ENCODE assay signal across 17 cellular contexts in the genomic region with DNA sequence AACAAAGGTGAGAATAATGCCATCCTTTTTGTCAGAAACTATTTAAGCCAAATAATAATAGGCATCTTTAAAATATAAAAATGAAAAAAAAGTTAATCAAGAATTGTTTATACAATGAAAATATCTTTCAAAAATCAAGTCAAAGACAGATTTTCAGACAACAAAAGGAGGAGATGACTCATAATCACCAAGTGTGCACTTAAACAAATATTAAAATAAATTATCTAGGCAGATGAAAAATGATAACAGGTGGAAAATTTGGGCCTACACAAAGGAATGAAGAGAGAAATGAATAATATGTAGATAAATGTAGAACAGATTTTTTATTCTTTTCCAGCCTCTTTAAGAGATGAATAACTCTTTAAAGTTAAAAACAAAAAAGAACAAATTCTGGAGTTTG.
DNase-seq lines count a peak whose midpoint lies in the region; ATAC-seq and TF ChIP-seq lines count a peak whose summit lies in the region.
"Had no signal": no experiment of that assay in that cellular context is flagged by ENCODE, and none has a peak within 500 bp of the region (broad histone marks: within the 10 kb centered on the region; RNA-seq: fewer than 3 reads in every experiment).

No MANE protein-coding gene starts in this region.

- peaks cover 14% of the 10 kb centered on the region for H3K9me3 Mint-ChIP-seq in activated CD4-positive, alpha-beta T cell treated with anti-CD3 and anti-CD28 coated beads for 36 hours (ENCODE audit: low read depth)
- peaks cover 28% of the 10 kb centered on the region for H3K9me3 Mint-ChIP-seq in WTC11

- POLR2A ChIA-PET in activated CD4-positive, alpha-beta T cell treated with anti-CD3 and anti-CD28 coated beads for 36 hours (lab: Charles Lee) = no interaction called here
- POLR2A ChIA-PET in WTC11 (lab: Charles Lee) = no interaction called here

- peaks cover 2% of the 10 kb centered on the region for H3K36me3 Mint-ChIP-seq in activated CD4-positive, alpha-beta T cell treated with anti-CD3 and anti-CD28 coated beads for 36 hours (ENCODE audit: low read depth)
- peaks cover 6% of the 10 kb centered on the region for H3K36me3 Mint-ChIP-seq in WTC11

- no peak overlapping the region for H3K4me3 Mint-ChIP-seq in activated CD4-positive, alpha-beta T cell treated with anti-CD3 and anti-CD28 coated beads for 36 hours
- H3K4me3 Mint-ChIP-seq in WTC11 = no peak overlapping the region
- H3K4me3 Mint-ChIP-seq: CD4-positive, alpha-beta T cell had no signal

- DNase-seq in activated CD4-positive, alpha-beta T cell treated with anti-CD3 and anti-CD28 coated beads for 36 hours = no peak
- DNase-seq in activated CD4-positive, alpha-beta T cell treated with anti-CD3 and anti-CD28 coated beads for 4 hours = no peak
- DNase-seq in DMS53 (lab: John Stamatoyannopoulos, UW) (peak; percentile 61), dermis blood vessel endothelial cell (peak; percentile 14), myocyte (ENCODE audit: low read depth) (peak; percentile 55), WTC11 (ENCODE audit: low spot score) (no peak)
- DNase-seq: AML-193; Caco-2; CD4-positive, alpha-beta T cell; DMS79 treated with DMSO at 0.1 percent for 48 hours; GF-D8; GM23248; HCEC 1CT; IMR-90 had no signal

- intact Hi-C loops in activated CD4-positive, alpha-beta T cell treated with anti-CD3 and anti-CD28 coated beads for 36 hours (cut with DNase I, micrococcal nuclease) = no loop called here

- no peak for TF ChIP-seq CTCF in WTC11 (IDR thresholded peaks at IDR 0.05)

- peak overlapping the region; percentile 20 for H3K27ac Mint-ChIP-seq in activated CD4-positive, alpha-beta T cell treated with anti-CD3 and anti-CD28 coated beads for 36 hours
- no peak overlapping the region for H3K27ac Mint-ChIP-seq in WTC11
- H3K27ac Mint-ChIP-seq: CD4-positive, alpha-beta T cell had no signal

- CTCF ChIA-PET in activated CD4-positive, alpha-beta T cell treated with anti-CD3 and anti-CD28 coated beads for 36 hours (lab: Charles Lee) = no interaction called here
- CTCF ChIA-PET in WTC11 (lab: Charles Lee) = no interaction called here

- ATAC-seq in activated CD4-positive, alpha-beta T cell treated with anti-CD3 and anti-CD28 coated beads for 36 hours = no peak
- no peak for ATAC-seq in WTC11
- no peak for ATAC-seq in HG03045 (IDR thresholded peaks at IDR 0.05; ENCODE audit: unreplicated experiment)
- no peak for ATAC-seq in GM18520 (IDR thresholded peaks at IDR 0.05; ENCODE audit: unreplicated experiment)
- ATAC-seq: A549 had no signal

- peaks cover 10% of the 10 kb centered on the region for H3K4me1 Mint-ChIP-seq in activated CD4-positive, alpha-beta T cell treated with anti-CD3 and anti-CD28 coated beads for 36 hours
- H3K4me1 Mint-ChIP-seq in WTC11 = no peaks in the 10 kb centered on the region

- no peaks in the 10 kb centered on the region for H3K27me3 Mint-ChIP-seq in activated CD4-positive, alpha-beta T cell treated with anti-CD3 and anti-CD28 coated beads for 36 hours
- no peaks in the 10 kb centered on the region for H3K27me3 Mint-ChIP-seq in WTC11 (ENCODE audit: low read depth)
- H3K27me3 Mint-ChIP-seq: CD4-positive, alpha-beta T cell had no signal

TF ChIP-seq in WTC11, 78 proteins besides CTCF, POLR2A, EP300 and RAD21:
- no peak for TF ChIP-seq ZNF317 (CRISPR knock-in tag; IDR thresholded peaks at IDR 0.05; ENCODE audit: borderline replicate concordance, low read depth)

Comparison
In these comparisons a context has a peak if more than half of its experiments do, and no peak if none do; other contexts are left out.
1. DNase-seq: peak in DMS53 (single experiment), dermis blood vessel endothelial cell (single experiment) and myocyte (single experiment); none in activated CD4-positive, alpha-beta T cell treated with anti-CD3 and anti-CD28 coated beads for 36 hours (single experiment), activated CD4-positive, alpha-beta T cell treated with anti-CD3 and anti-CD28 coated beads for 4 hours (0 of 2) and WTC11 (single experiment).